Comparison of ENCODE assay signal across 22 cellular contexts in the genomic region with DNA sequence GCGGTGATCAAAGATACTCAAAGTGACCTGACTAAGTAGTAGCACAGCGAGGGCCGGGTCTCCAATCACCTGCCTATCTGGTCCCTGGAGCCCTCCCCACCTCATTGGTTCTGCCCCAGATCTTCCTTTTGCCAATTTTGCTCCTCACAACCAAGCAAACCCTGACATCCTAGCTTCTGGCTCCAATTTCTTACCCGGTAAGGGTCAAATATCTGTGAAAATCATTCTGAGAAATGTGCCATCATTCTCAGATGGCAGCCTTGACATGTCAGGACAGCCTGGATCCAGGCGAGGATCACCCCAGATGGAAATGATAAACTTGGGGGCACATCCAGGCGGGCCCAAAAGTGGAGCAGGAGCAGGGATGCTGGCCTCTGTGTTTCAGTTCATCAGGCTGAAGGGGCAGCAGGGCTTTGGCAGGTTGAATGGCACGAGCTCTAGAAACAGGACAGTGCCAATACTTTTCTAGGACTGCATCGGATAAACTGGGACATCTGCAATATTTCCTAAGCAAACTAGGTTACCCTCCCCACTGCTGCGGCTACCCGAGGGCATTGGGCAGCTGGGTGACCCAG.
"Had no signal": no experiment of that assay in that cellular context is flagged by ENCODE, and none has a peak within 500 bp of the region (broad histone marks: within the 10 kb centered on the region; RNA-seq: fewer than 3 reads in every experiment).

No MANE protein-coding gene starts in this region.

- H3K27ac ChIP-seq: coronary artery, epithelial cell of prostate had no signal

- DNase-seq: activated CD4-positive, alpha-beta T cell treated with anti-CD3 and anti-CD28 coated beads for 36 hours; activated CD4-positive, alpha-beta T cell treated with anti-CD3 and anti-CD28 coated beads, Interleukin-2, amount 50 U/mL, for 1 hour; activated CD4-positive, alpha-beta T cell treated with anti-CD3 and anti-CD28 coated beads, Interleukin-2, amount 50 U/mL, for 48 hours; activated CD4-positive, CD25-positive, alpha-beta regulatory T cell; activated CD4-positive, CD25-positive, alpha-beta regulatory T cell treated with anti-CD3 and anti-CD28 coated beads, Interleukin-2, amount 50 U/mL, for 72 hours; activated CD8-positive, alpha-beta memory T cell treated with anti-CD3 and anti-CD28 coated beads for 24 hours; activated CD8-positive, alpha-beta T cell treated with anti-CD3 and anti-CD28 coated beads for 36 hours; activated effector memory CD4-positive, alpha-beta T cell treated with Interleukin-2 at 50 U/mL for 16 hours; activated gamma-delta T cell treated with Interleukin-2 at 50 U/mL for 16 hours; activated naive CD4-positive, alpha-beta T cell treated with anti-CD3 and anti-CD28 coated beads, Interleukin-2, amount 50 U/mL, for 16 hours; activated naive CD4-positive, alpha-beta T cell treated with Interleukin-2 at 50 U/mL for 16 hours; activated T-cell treated with anti-CD3 and anti-CD28 coated beads, Interleukin-2, amount 50 U/mL, for 4 hours; amniotic stem cell; anterior cingulate cortex; cerebellar nuclear complex; dermis blood vessel endothelial cell; effector CD8-positive, alpha-beta T cell; foreskin fibroblast; head of caudate nucleus; T-helper 2 cell had no signal

- H3K4me3 ChIP-seq: coronary artery had no signal
